10 cellular contexts compared by ENCODE assay signal in genomic region chr16:82138478-82139285, GRCh38. TPM values are rescaled to one million over a fixed set of nuclear protein-coding genes. Genes with fewer than 3 reads are reported as not detected.
A peak's percentile ranks its signal among the peaks of the same experiment; 100 is the strongest.
DNase-seq lines count a peak whose midpoint lies in the region; ATAC-seq and TF ChIP-seq lines count a peak whose summit lies in the region.
"Had no signal": no experiment of that assay in that cellular context is flagged by ENCODE, and none has a peak within 500 bp of the region (broad histone marks: within the 10 kb centered on the region; RNA-seq: fewer than 3 reads in every experiment).

No MANE protein-coding gene starts in this region.

- no peak for DNase-seq in activated naive CD4-positive, alpha-beta T cell treated with anti-CD3 and anti-CD28 coated beads for 36 hours
- no peak for DNase-seq in activated naive CD4-positive, alpha-beta T cell treated with anti-CD3 and anti-CD28 coated beads, Interleukin-2, amount 50 U/mL, for 72 hours (ENCODE audit: low spot score in 2 of 2)
- peak; percentile 18 for DNase-seq in RWPE1 (ENCODE audit: low spot score)
- DNase-seq in stimulated activated effector memory CD8-positive, alpha-beta T cell treated with anti-CD3 and anti-CD28 coated beads, Interleukin-12 subunit alpha, Interleukin-12 subunit beta, amount 100 ng/mL, for 72 hours (ENCODE audit: low spot score in 2 of 2), result no peak
- DNase-seq in NK-92 treated with Interleukin-12 subunit alpha and Interleukin-12 subunit beta, amount 100 ng/mL, for 24 hours (lab: John Stamatoyannopoulos, UW), result no peak
- DNase-seq in DMS79 treated with DMSO at 0.1 percent for 48 hours (lab: John Stamatoyannopoulos, UW), result no peak
- DNase-seq in superior temporal gyrus (ENCODE audit: extremely low spot score), result no peak
- DNase-seq: sigmoid colon, T-helper 1 cell had no signal

- peaks cover 6% of the 10 kb centered on the region for H3K36me3 ChIP-seq in iPS-18a (ENCODE audit: control insufficient read depth, low read depth, low read length)

- no peak for ATAC-seq in activated naive CD4-positive, alpha-beta T cell treated with anti-CD3 and anti-CD28 coated beads, Interleukin-2, amount 50 U/mL, for 72 hours
- no peak for ATAC-seq in stimulated activated effector memory CD8-positive, alpha-beta T cell treated with anti-CD3 and anti-CD28 coated beads, Interleukin-12 subunit alpha, Interleukin-12 subunit beta, amount 100 ng/mL, for 72 hours

- H3K27ac ChIP-seq in RWPE1, result peak overlapping the region; percentile 73
- no peak overlapping the region for H3K27ac ChIP-seq in iPS-18a (ENCODE audit: low read length)
- H3K27ac ChIP-seq: sigmoid colon had no signal

- peaks cover 13% of the 10 kb centered on the region for H3K4me1 Mint-ChIP-seq in activated naive CD4-positive, alpha-beta T cell treated with anti-CD3 and anti-CD28 coated beads for 36 hours (ENCODE audit: low read depth)
- peaks cover 7% of the 10 kb centered on the region for H3K4me1 Mint-ChIP-seq in stimulated activated effector memory CD8-positive, alpha-beta T cell treated with anti-CD3 and anti-CD28 coated beads, Interleukin-12 subunit alpha, Interleukin-12 subunit beta, amount 100 ng/mL, for 72 hours

- H3K27me3 Mint-ChIP-seq in activated naive CD4-positive, alpha-beta T cell treated with anti-CD3 and anti-CD28 coated beads for 36 hours (ENCODE audit: low read depth), result no peaks in the 10 kb centered on the region

- H3K4me1 ChIP-seq in iPS-18a (ENCODE audit: control insufficient read depth, low read depth, low read length), result peaks cover 5% of the 10 kb centered on the region
- H3K4me1 ChIP-seq: sigmoid colon had no signal

- peak overlapping the region; percentile 36 for H3K4me3 Mint-ChIP-seq in activated naive CD4-positive, alpha-beta T cell treated with anti-CD3 and anti-CD28 coated beads for 36 hours
- peak overlapping the region; percentile 57 for H3K4me3 Mint-ChIP-seq in stimulated activated effector memory CD8-positive, alpha-beta T cell treated with anti-CD3 and anti-CD28 coated beads, Interleukin-12 subunit alpha, Interleukin-12 subunit beta, amount 100 ng/mL, for 72 hours

- no peak for TF ChIP-seq CTCF in RWPE1 (conservative IDR thresholded peaks at IDR 0.05; ENCODE audit: low read depth)

- CTCF ChIA-PET in activated naive CD4-positive, alpha-beta T cell treated with anti-CD3 and anti-CD28 coated beads for 36 hours (lab: Charles Lee), result no interaction called here
- CTCF ChIA-PET in RWPE1 (lab: Yijun Ruan, JAX), result interaction anchor here (0.7 kb wide), 1 partner anchor 1694 kb away, joined by 3 read pairs; no protein-coding TSS in a partner anchor

- H3K27ac Mint-ChIP-seq in activated naive CD4-positive, alpha-beta T cell treated with anti-CD3 and anti-CD28 coated beads for 36 hours, result no peak overlapping the region
- no peak overlapping the region for H3K27ac Mint-ChIP-seq in activated naive CD4-positive, alpha-beta T cell treated with anti-CD3 and anti-CD28 coated beads, Interleukin-2, amount 50 U/mL, for 72 hours
- peak overlapping the region; percentile 43 for H3K27ac Mint-ChIP-seq in stimulated activated effector memory CD8-positive, alpha-beta T cell treated with anti-CD3 and anti-CD28 coated beads, Interleukin-12 subunit alpha, Interleukin-12 subunit beta, amount 100 ng/mL, for 72 hours

- peak overlapping the region; percentile 32 for H3K9ac ChIP-seq in iPS-18a (ENCODE audit: low read length)

- H3K9me3 Mint-ChIP-seq in activated naive CD4-positive, alpha-beta T cell treated with anti-CD3 and anti-CD28 coated beads for 36 hours, result no peaks in the 10 kb centered on the region
- H3K9me3 Mint-ChIP-seq in activated naive CD4-positive, alpha-beta T cell treated with anti-CD3 and anti-CD28 coated beads, Interleukin-2, amount 50 U/mL, for 72 hours, result no peaks in the 10 kb centered on the region
- H3K9me3 Mint-ChIP-seq in stimulated activated effector memory CD8-positive, alpha-beta T cell treated with anti-CD3 and anti-CD28 coated beads, Interleukin-12 subunit alpha, Interleukin-12 subunit beta, amount 100 ng/mL, for 72 hours, result no peaks in the 10 kb centered on the region

- POLR2A ChIA-PET in RWPE1 (lab: Yijun Ruan, JAX; ENCODE audit: low non-redundant PET), result no interaction called here

- no peaks in the 10 kb centered on the region for H3K27me3 ChIP-seq in iPS-18a (ENCODE audit: control insufficient read depth, insufficient read depth, low read length)
- H3K27me3 ChIP-seq: sigmoid colon had no signal

- H3K9me3 ChIP-seq in iPS-18a (ENCODE audit: control insufficient read depth, low read depth, low read length), result no peaks in the 10 kb centered on the region
- H3K9me3 ChIP-seq: sigmoid colon had no signal

- peak overlapping the region; percentile 43 for H3K4me3 ChIP-seq in iPS-18a (ENCODE audit: low read length)
- H3K4me3 ChIP-seq: sigmoid colon had no signal

- H3K36me3 Mint-ChIP-seq in activated naive CD4-positive, alpha-beta T cell treated with anti-CD3 and anti-CD28 coated beads for 36 hours (ENCODE audit: low read depth), result peaks cover 21% of the 10 kb centered on the region
- H3K36me3 Mint-ChIP-seq in activated naive CD4-positive, alpha-beta T cell treated with anti-CD3 and anti-CD28 coated beads, Interleukin-2, amount 50 U/mL, for 72 hours, result peaks cover 8 to 12% of the 10 kb centered on the region in 2 donors
- no peaks in the 10 kb centered on the region for H3K36me3 Mint-ChIP-seq in stimulated activated effector memory CD8-positive, alpha-beta T cell treated with anti-CD3 and anti-CD28 coated beads, Interleukin-12 subunit alpha, Interleukin-12 subunit beta, amount 100 ng/mL, for 72 hours

- intact Hi-C loops in activated naive CD4-positive, alpha-beta T cell treated with anti-CD3 and anti-CD28 coated beads for 36 hours (cut with micrococcal nuclease), result no loop called here

RNA-seq across cellular contexts. Expression of gene MPHOSPH6, which starts 31.3 kb away (rescaled TPM):
- 10 to 100 TPM; 34.8 to 36.9 TPM for total RNA-seq in activated naive CD4-positive, alpha-beta T cell treated with anti-CD3 and anti-CD28 coated beads for 36 hours
- 10 to 100 TPM; 25.5 to 35.8 TPM for total RNA-seq in activated naive CD4-positive, alpha-beta T cell treated with anti-CD3 and anti-CD28 coated beads, Interleukin-2, amount 50 U/mL, for 72 hours
